In the genomic region with DNA sequence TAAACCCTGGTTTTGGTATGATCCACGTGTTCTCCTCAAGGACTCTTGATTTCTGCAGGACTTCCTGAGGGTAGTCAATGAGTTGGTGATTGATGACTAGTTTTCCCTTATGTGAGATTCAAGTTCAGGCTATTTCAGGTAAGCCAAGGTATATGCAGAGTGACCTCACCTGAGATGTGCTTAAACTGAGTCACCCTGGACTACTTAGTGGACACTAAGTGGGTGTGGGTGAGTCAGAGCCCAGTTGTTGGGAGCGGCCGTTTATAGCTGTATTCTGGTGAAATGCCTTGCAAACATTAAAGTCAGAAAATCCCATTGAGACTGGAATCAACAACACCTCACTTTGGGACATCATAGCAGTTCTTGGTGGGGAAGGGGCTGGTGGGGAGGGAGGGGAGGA, we compare ENCODE assay signal across 23 cellular contexts.
DNase-seq lines count a peak whose midpoint lies in the region; ATAC-seq, FAIRE-seq and TF ChIP-seq lines count a peak whose summit lies in the region.
"Had no signal": no experiment of that assay in that cellular context is flagged by ENCODE, and none has a peak within 500 bp of the region (broad histone marks: within the 10 kb centered on the region; RNA-seq: fewer than 3 reads in every experiment).

No MANE protein-coding gene starts in this region.

- DNase-seq in MCF 10A (ENCODE audit: unreplicated experiment) (peak; percentile 75), breast epithelium (ENCODE audit: low spot score in 2 of 2) (no peak), astrocyte (ENCODE audit: low read depth) (peak; percentile 60), iris pigment epithelial cell (ENCODE audit: low read depth) (peak; percentile 23), urothelium cell line (ENCODE audit: low spot score) (peak; percentile 18), GM23338 (ENCODE audit: low spot score) (no peak), DMS79 treated with DMSO at 0.1 percent for 48 hours (lab: John Stamatoyannopoulos, UW) (no peak), NCI-H526 treated with DMSO at 0.1 percent for 48 hours (lab: John Stamatoyannopoulos, UW) (no peak)
- DNase-seq: activated CD4-positive, alpha-beta T cell treated with anti-CD3 and anti-CD28 coated beads for 1 hour; activated CD8-positive, alpha-beta memory T cell treated with anti-CD3 and anti-CD28 coated beads for 24 hours; activated gamma-delta T cell treated with Interleukin-2 at 50 U/mL for 16 hours; activated T-cell treated with anti-CD3 and anti-CD28 coated beads, Interleukin-2, amount 50 U/mL, for 1 hour; CD8-positive, alpha-beta T cell; GOT3; NCI-H187 treated with DMSO at 0.1 percent for 48 hours; NCI-H2227 treated with DMSO at 0.1 percent for 48 hours; NCI-H748 treated with DMSO at 0.1 percent for 48 hours; psoas muscle; upper lobe of left lung had no signal

- H3K9me2 ChIP-seq in GM23338 (ENCODE audit: insufficient read depth) = no peaks in the 10 kb centered on the region

- intact Hi-C loops in MCF 10A (cut with micrococcal nuclease) = no loop called here
- intact Hi-C loops in breast epithelium (cut with DNase I; ENCODE audit: low total_unique reads) = no loop called here

- TF ChIP-seq POLR2A in breast epithelium (IDR thresholded peaks at IDR 0.05) = no peak

- H3K9me3 Mint-ChIP-seq in MCF 10A (ENCODE audit: unreplicated experiment) (no peaks in the 10 kb centered on the region), astrocyte (ENCODE audit: unreplicated experiment) (no peaks in the 10 kb centered on the region), GM23338 (no peaks in the 10 kb centered on the region)
- H3K9me3 Mint-ChIP-seq: CD8-positive, alpha-beta T cell; memory B cell had no signal

- H3K9ac ChIP-seq in astrocyte (ENCODE audit: low read length) = no peak overlapping the region
- H3K9ac ChIP-seq: KMS-11 had no signal

- H2AFZ ChIP-seq in astrocyte (ENCODE audit: low read depth, low read length) (no peak overlapping the region), GM23338 (no peak overlapping the region)

- H4K20me1 ChIP-seq in astrocyte (ENCODE audit: insufficient read depth, low read length) (no peaks in the 10 kb centered on the region), GM23338 (replicated peaks; ENCODE audit: insufficient read depth) (no peaks in the 10 kb centered on the region)

- H3K4me3 Mint-ChIP-seq in MCF 10A (ENCODE audit: unreplicated experiment) (no peak overlapping the region), astrocyte (ENCODE audit: unreplicated experiment) (no peak overlapping the region), GM23338 (no peak overlapping the region)
- H3K4me3 Mint-ChIP-seq: CD8-positive, alpha-beta T cell; memory B cell had no signal

- FAIRE-seq in astrocyte (lab: Jason Lieb, UNC) (no peak), urothelium cell line (lab: Jason Lieb, UNC) (no peak)
- FAIRE-seq: GM18507 had no signal

- H3K36me3 Mint-ChIP-seq in MCF 10A (ENCODE audit: insufficient read depth, unreplicated experiment) (no peaks in the 10 kb centered on the region), astrocyte (ENCODE audit: low read depth, unreplicated experiment) (no peaks in the 10 kb centered on the region), GM23338 (ENCODE audit: low read depth) (no peaks in the 10 kb centered on the region)
- H3K36me3 Mint-ChIP-seq: CD8-positive, alpha-beta T cell; memory B cell had no signal

- H3K4me3 ChIP-seq in breast epithelium (no peak overlapping the region), astrocyte (ENCODE audit: insufficient read depth, low read depth, low read length) (no peak overlapping the region), GM23338 (no peak overlapping the region)
- H3K4me3 ChIP-seq: psoas muscle, upper lobe of left lung had no signal

- H3K4me1 Mint-ChIP-seq in MCF 10A (ENCODE audit: insufficient read depth, unreplicated experiment) (peaks cover 13% of the 10 kb centered on the region), astrocyte (ENCODE audit: low read depth, unreplicated experiment) (peaks cover 27% of the 10 kb centered on the region), GM23338 (peaks cover 11% of the 10 kb centered on the region; the same call in 2 of the 3 replicates)
- H3K4me1 Mint-ChIP-seq: memory B cell had no signal

- H3K27ac Mint-ChIP-seq in MCF 10A (ENCODE audit: low read depth, unreplicated experiment) (no peak overlapping the region), astrocyte (ENCODE audit: unreplicated experiment) (no peak overlapping the region), GM23338 (no peak overlapping the region)
- H3K27ac Mint-ChIP-seq: CD8-positive, alpha-beta T cell; memory B cell had no signal

- H3K9me3 ChIP-seq in breast epithelium (no peaks in the 10 kb centered on the region), astrocyte (ENCODE audit: insufficient read depth, low read depth, low read length) (no peaks in the 10 kb centered on the region)
- H3K9me3 ChIP-seq: psoas muscle, upper lobe of left lung had no signal

- peak overlapping the region; percentile 58 for H3K4me2 ChIP-seq in astrocyte (ENCODE audit: low read length)
- no peak overlapping the region for H3K4me2 ChIP-seq in GM23338
- H3K4me2 ChIP-seq: KMS-11 had no signal

- H3K27me3 ChIP-seq in breast epithelium (no peaks in the 10 kb centered on the region), astrocyte (ENCODE audit: insufficient read depth, low read length) (no peaks in the 10 kb centered on the region), GM23338 (ENCODE audit: insufficient read depth) (no peaks in the 10 kb centered on the region; the same call in 1 of the 2 replicates)
- H3K27me3 ChIP-seq: upper lobe of left lung had no signal

- POLR2A ChIA-PET in MCF 10A (lab: Yijun Ruan, JAX) = interaction anchor here (0.6 to 1.1 kb wide), 6 partner anchors 19 to 1049 kb away, joined by 3 to 4 read pairs (median 3); no protein-coding TSS in a partner anchor

- H3K4me1 ChIP-seq in breast epithelium (no peaks in the 10 kb centered on the region), astrocyte (ENCODE audit: insufficient read depth, low read length) (peaks cover 15% of the 10 kb centered on the region), GM23338 (ENCODE audit: insufficient read depth) (peaks cover 10% of the 10 kb centered on the region)
- H3K4me1 ChIP-seq: psoas muscle, upper lobe of left lung had no signal

- no peaks in the 10 kb centered on the region for H3K27me3 Mint-ChIP-seq in MCF 10A (ENCODE audit: insufficient read depth, unreplicated experiment)
- H3K27me3 Mint-ChIP-seq in astrocyte (ENCODE audit: low read depth, unreplicated experiment) = peaks cover 3% of the 10 kb centered on the region
- peaks cover 4% of the 10 kb centered on the region for H3K27me3 Mint-ChIP-seq in GM23338 (ENCODE audit: insufficient read depth, low read depth, poor library complexity)

- no peaks in the 10 kb centered on the region for H3F3A ChIP-seq in GM23338 (replicated peaks; ENCODE audit: low read depth)

- H3K27ac ChIP-seq in breast epithelium = no peak overlapping the region
- H3K27ac ChIP-seq in astrocyte (ENCODE audit: low read depth, low read length) = no peak overlapping the region
- H3K27ac ChIP-seq in GM23338 (ENCODE audit: low read depth) = no peak overlapping the region
- H3K27ac ChIP-seq: 22Rv1, KMS-11, psoas muscle, upper lobe of left lung had no signal

- H3K36me3 ChIP-seq in breast epithelium (no peaks in the 10 kb centered on the region), astrocyte (ENCODE audit: insufficient read depth, low read length) (no peaks in the 10 kb centered on the region), GM23338 (ENCODE audit: insufficient read depth) (no peaks in the 10 kb centered on the region)
- H3K36me3 ChIP-seq: upper lobe of left lung had no signal

- no peak for TF ChIP-seq CTCF in MCF 10A (IDR thresholded peaks at IDR 0.05; ENCODE audit: unreplicated experiment)
- no peak for TF ChIP-seq CTCF in breast epithelium (IDR thresholded peaks at IDR 0.05)
- no peak for TF ChIP-seq CTCF in astrocyte (IDR thresholded peaks at IDR 0.05; ENCODE audit: insufficient read depth, low read depth, low read length)
- TF ChIP-seq CTCF in GM23338 (conservative IDR thresholded peaks at IDR 0.05; ENCODE audit: low read depth in 2 of 2) = no peak

- CTCF ChIA-PET in MCF 10A (lab: Yijun Ruan, JAX) = interaction anchor here (0.6 to 3.1 kb wide), 4 partner anchors 17 to 517 kb away, joined by 3 to 11 read pairs (median 3); no protein-coding TSS in a partner anchor

- no TSS peak for BruUV-seq in MCF 10A (replicated peaks; lab: Mats Ljungman, UMichigan)

- no peak for ATAC-seq in GM23338
- ATAC-seq: CD8-positive, alpha-beta T cell; psoas muscle had no signal

- H3K79me2 ChIP-seq in astrocyte (ENCODE audit: insufficient read depth, low read length) (no peaks in the 10 kb centered on the region), GM23338 (replicated peaks; ENCODE audit: insufficient read depth) (no peaks in the 10 kb centered on the region)

TF ChIP-seq in GM23338, 12 proteins besides CTCF, POLR2A, EP300 and RAD21 (continues in another document):
- no peak for TF ChIP-seq EZH2 (IDR thresholded peaks at IDR 0.05; ENCODE audit: low read depth, unreplicated experiment)
- TF ChIP-seq, protein P1, sequence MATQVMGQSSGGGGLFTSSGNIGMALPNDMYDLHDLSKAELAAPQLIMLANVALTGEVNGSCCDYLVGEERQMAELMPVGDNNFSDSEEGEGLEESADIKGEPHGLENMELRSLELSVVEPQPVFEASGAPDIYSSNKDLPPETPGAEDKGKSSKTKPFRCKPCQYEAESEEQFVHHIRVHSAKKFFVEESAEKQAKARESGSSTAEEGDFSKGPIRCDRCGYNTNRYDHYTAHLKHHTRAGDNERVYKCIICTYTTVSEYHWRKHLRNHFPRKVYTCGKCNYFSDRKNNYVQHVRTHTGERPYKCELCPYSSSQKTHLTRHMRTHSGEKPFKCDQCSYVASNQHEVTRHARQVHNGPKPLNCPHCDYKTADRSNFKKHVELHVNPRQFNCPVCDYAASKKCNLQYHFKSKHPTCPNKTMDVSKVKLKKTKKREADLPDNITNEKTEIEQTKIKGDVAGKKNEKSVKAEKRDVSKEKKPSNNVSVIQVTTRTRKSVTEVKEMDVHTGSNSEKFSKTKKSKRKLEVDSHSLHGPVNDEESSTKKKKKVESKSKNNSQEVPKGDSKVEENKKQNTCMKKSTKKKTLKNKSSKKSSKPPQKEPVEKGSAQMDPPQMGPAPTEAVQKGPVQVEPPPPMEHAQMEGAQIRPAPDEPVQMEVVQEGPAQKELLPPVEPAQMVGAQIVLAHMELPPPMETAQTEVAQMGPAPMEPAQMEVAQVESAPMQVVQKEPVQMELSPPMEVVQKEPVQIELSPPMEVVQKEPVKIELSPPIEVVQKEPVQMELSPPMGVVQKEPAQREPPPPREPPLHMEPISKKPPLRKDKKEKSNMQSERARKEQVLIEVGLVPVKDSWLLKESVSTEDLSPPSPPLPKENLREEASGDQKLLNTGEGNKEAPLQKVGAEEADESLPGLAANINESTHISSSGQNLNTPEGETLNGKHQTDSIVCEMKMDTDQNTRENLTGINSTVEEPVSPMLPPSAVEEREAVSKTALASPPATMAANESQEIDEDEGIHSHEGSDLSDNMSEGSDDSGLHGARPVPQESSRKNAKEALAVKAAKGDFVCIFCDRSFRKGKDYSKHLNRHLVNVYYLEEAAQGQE (IDR thresholded peaks at IDR 0.05; ENCODE audit: unreplicated experiment) = no peak

Comparison
In these comparisons a context has a peak if more than half of its experiments do, and no peak if none do; other contexts are left out.
1. DNase-seq: peak in MCF 10A (single experiment), astrocyte (single experiment), iris pigment epithelial cell (single experiment) and urothelium cell line (single experiment); none in breast epithelium (0 of 2), GM23338 (single experiment), DMS79 treated with DMSO at 0.1 percent for 48 hours (single experiment) and NCI-H526 treated with DMSO at 0.1 percent for 48 hours (single experiment).